ENCODE assay signal across 23 cellular contexts in the genomic region with DNA sequence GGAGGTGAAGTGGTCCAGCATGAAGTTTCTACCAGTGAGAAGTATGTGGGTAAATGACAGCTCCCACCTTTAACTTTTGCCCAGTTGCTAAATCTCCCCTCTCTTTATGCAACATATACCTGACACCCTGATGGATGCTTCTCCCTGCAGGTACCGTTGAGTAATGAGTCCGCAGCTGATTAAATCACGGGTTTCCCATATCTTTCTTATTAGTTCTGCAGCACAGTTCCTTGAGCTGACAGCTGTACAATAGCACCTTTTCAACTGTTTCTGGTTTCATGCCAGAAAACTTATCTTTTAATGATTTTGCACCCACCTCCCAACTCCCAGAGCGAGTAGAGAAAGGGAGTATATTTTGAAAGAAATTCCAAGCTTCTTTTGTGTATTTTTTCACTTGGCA.
"Had no signal": no experiment of that assay in that cellular context is flagged by ENCODE, and none has a peak within 500 bp of the region (broad histone marks: within the 10 kb centered on the region; RNA-seq: fewer than 3 reads in every experiment).

No MANE protein-coding gene starts in this region.

- H3K4me1 ChIP-seq: gastrocnemius medialis, psoas muscle, testis, upper lobe of right lung, vagina had no signal

- H3K36me3 ChIP-seq: gastrocnemius medialis, neutrophil, sigmoid colon, tibial artery, upper lobe of right lung, vagina had no signal

- DNase-seq: effector CD8-positive, alpha-beta T cell; endodermal cell; foreskin fibroblast; gastrocnemius medialis; head of caudate nucleus; natural killer cell; psoas muscle; right cardiac atrium; sigmoid colon; stimulated activated CD4-positive, alpha-beta T cell treated with anti-CD3 and anti-CD28 coated beads, Interleukin-4, amount 100 ng/mL, for 4 hours; stimulated activated naive CD8-positive, alpha-beta T cell treated with anti-CD3 and anti-CD28 coated beads, Interleukin-15, Interleukin-2, amounts not matched to agents 100 U/mL and 50 U/mL, for 24 hours; substantia nigra; testis; tibial artery; upper lobe of right lung had no signal

- FAIRE-seq: colon, keratinocyte had no signal

- H3K4me3 ChIP-seq: gastrocnemius medialis, lung, psoas muscle, sigmoid colon, testis, tibial artery, upper lobe of right lung, vagina had no signal

- H3K27me3 ChIP-seq: gastrocnemius medialis, neutrophil, sigmoid colon, testis, tibial artery, upper lobe of right lung, vagina had no signal

- ATAC-seq: esophagus mucosa; gastrocnemius medialis; natural killer cell; psoas muscle; right cardiac atrium; stimulated activated memory B cell treated with anti-CD40 and anti-IgM and Interleukin-4, amounts not matched to agents 10 μg/mL and 1 μg/mL and 100 μg/mL, for 72 hours; stimulated activated naive CD8-positive, alpha-beta T cell treated with anti-CD3 and anti-CD28 coated beads, Interleukin-15, Interleukin-2, amounts not matched to agents 100 U/mL and 50 U/mL, for 24 hours had no signal

- H3K27ac ChIP-seq: epithelial cell of prostate, gastrocnemius medialis, neutrophil, psoas muscle, testis, tibial artery, upper lobe of right lung, vagina had no signal

- H3K9me3 ChIP-seq: gastrocnemius medialis, neutrophil, psoas muscle, sigmoid colon, testis, tibial artery, upper lobe of right lung, vagina had no signal
